Comparison of ENCODE assay signal across 9 cellular contexts in genomic region chr11:12079726-12080556, GRCh38. TPM values are rescaled to one million over a fixed set of nuclear protein-coding genes. Genes with fewer than 3 reads are reported as not detected.
DNase-seq lines count a peak whose midpoint lies in the region; ATAC-seq and TF ChIP-seq lines count a peak whose summit lies in the region.
"Had no signal": no experiment of that assay in that cellular context is flagged by ENCODE, and none has a peak within 500 bp of the region (broad histone marks: within the 10 kb centered on the region; RNA-seq: fewer than 3 reads in every experiment).

No MANE protein-coding gene starts in this region.

- H3K27ac Mint-ChIP-seq in T-helper 17 cell, result no peak overlapping the region

- H3K36me3 ChIP-seq in osteoblast (ENCODE audit: insufficient read depth, low read length), result no peaks in the 10 kb centered on the region

- H2AFZ ChIP-seq in osteoblast (ENCODE audit: low read length), result no peak overlapping the region

- no peaks in the 10 kb centered on the region for H3K4me1 Mint-ChIP-seq in T-helper 17 cell

- H3K36me3 Mint-ChIP-seq in T-helper 17 cell (ENCODE audit: low read depth), result no peaks in the 10 kb centered on the region

- ATAC-seq in T-helper 17 cell, result no peak

- H3K4me3 Mint-ChIP-seq in T-helper 17 cell, result no peak overlapping the region

- no peaks in the 10 kb centered on the region for H3K27me3 Mint-ChIP-seq in T-helper 17 cell

- peak overlapping the region; percentile 47 for H3K4me2 ChIP-seq in osteoblast (ENCODE audit: insufficient read depth, low read length)

- no peaks in the 10 kb centered on the region for H3K27me3 ChIP-seq in osteoblast (ENCODE audit: insufficient read depth, low read length)

- peak overlapping the region; percentile 100 for H3K27ac ChIP-seq in osteoblast (ENCODE audit: low read depth, low read length)

- no peaks in the 10 kb centered on the region for H3K9me3 ChIP-seq in osteoblast (ENCODE audit: low read depth, low read length)
- no peaks in the 10 kb centered on the region for H3K9me3 ChIP-seq in T-helper 17 cell (ENCODE audit: control insufficient read depth, low read length, poor library complexity, severe bottlenecking)

- peak; percentile 97 for DNase-seq in AG09309 (ENCODE audit: low read depth)
- peak; percentile 97 for DNase-seq in RPMI7951 (ENCODE audit: low read depth)
- peak; percentile 92 for DNase-seq in fibroblast of gingiva (ENCODE audit: low read depth)
- DNase-seq in osteoblast (ENCODE audit: insufficient read length, low spot score, missing footprints), result peak; percentile 83
- DNase-seq in HuH-7.5 (ENCODE audit: low spot score), result no peak
- no peak for DNase-seq in NCI-H82 (lab: John Stamatoyannopoulos, UW)
- DNase-seq in T-helper 17 cell, result no peak
- DNase-seq in stimulated activated CD4-positive, alpha-beta T cell treated with anti-CD3 and anti-CD28 coated beads, Interleukin-1b, Interleukin-23, amount 100 ng/mL, for 48 hours, result no peak
- DNase-seq: effector memory CD4-positive, alpha-beta T cell had no signal

- H4K20me1 ChIP-seq in osteoblast (ENCODE audit: insufficient read depth, low read length), result no peaks in the 10 kb centered on the region

- H3K4me3 ChIP-seq in AG09309 (ENCODE audit: control insufficient read depth, low read depth, low read length), result no peak overlapping the region
- no peak overlapping the region for H3K4me3 ChIP-seq in osteoblast (ENCODE audit: insufficient read depth, low read length)

- no peaks in the 10 kb centered on the region for H3K79me2 ChIP-seq in osteoblast (ENCODE audit: insufficient read depth, low read length)

- no peak for TF ChIP-seq CTCF in AG09309 (IDR thresholded peaks at IDR 0.05; ENCODE audit: control insufficient read depth, insufficient read depth, low read depth, low read length, missing control alignments)
- TF ChIP-seq CTCF in osteoblast (IDR thresholded peaks at IDR 0.05; ENCODE audit: extremely low read depth, low read depth, low read length), result no peak

- H3K4me1 ChIP-seq in osteoblast (ENCODE audit: insufficient read depth, low read length), result peaks cover 42% of the 10 kb centered on the region

RNA-seq across cellular contexts. Expression of gene MICAL2, which starts 30.4 kb away (rescaled TPM):
- total RNA-seq in RPMI7951 (2014; rRNA removed; shearing (Covaris generic)), result 58.6 TPM in 2 replicates
- total RNA-seq in osteoblast (109 and 156 TPM in 2 replicates), T-helper 17 cell (10 to 100 TPM; 52.0 to 66.9 TPM)

Comparison
In these comparisons a context has a peak if more than half of its experiments do, and no peak if none do; other contexts are left out.
1. DNase-seq: peak in AG09309 (single experiment), RPMI7951 (single experiment), fibroblast of gingiva (single experiment) and osteoblast (single experiment); none in HuH-7.5 (single experiment), NCI-H82 (single experiment), T-helper 17 cell (0 of 3) and stimulated activated CD4-positive, alpha-beta T cell treated with anti-CD3 and anti-CD28 coated beads, Interleukin-1b, Interleukin-23, amount 100 ng/mL, for 48 hours (single experiment).